20 cellular contexts compared by ENCODE assay signal in genomic region chr2:75680402-75680801, GRCh38.
"Had no signal": no experiment of that assay in that cellular context is flagged by ENCODE, and none has a peak within 500 bp of the region (broad histone marks: within the 10 kb centered on the region; RNA-seq: fewer than 3 reads in every experiment).

No MANE protein-coding gene starts in this region.

- H3K27ac Mint-ChIP-seq: activated naive CD8-positive, alpha-beta T cell treated with anti-CD3 and anti-CD28 coated beads, Interleukin-2, amount 50 U/mL, for 24 hours; activated T-cell treated with anti-CD3 and anti-CD28 coated beads, Interleukin-2, amount 50 U/mL, for 24 hours; natural killer cell treated with Interleukin-12 subunit alpha and Interleukin-12 subunit beta and Interleukin-15 and Interleukin-18, amount 100 ng/mL, for 72 hours had no signal

- ATAC-seq: activated naive CD8-positive, alpha-beta T cell treated with anti-CD3 and anti-CD28 coated beads, Interleukin-2, amount 50 U/mL, for 24 hours; left lobe of liver; natural killer cell treated with Interleukin-12 subunit alpha and Interleukin-12 subunit beta and Interleukin-15 and Interleukin-18, amount 100 ng/mL, for 72 hours had no signal

- H3K4me3 Mint-ChIP-seq: activated naive CD8-positive, alpha-beta T cell treated with anti-CD3 and anti-CD28 coated beads, Interleukin-2, amount 50 U/mL, for 24 hours; activated T-cell treated with anti-CD3 and anti-CD28 coated beads, Interleukin-2, amount 50 U/mL, for 24 hours; natural killer cell treated with Interleukin-12 subunit alpha and Interleukin-12 subunit beta and Interleukin-15 and Interleukin-18, amount 100 ng/mL, for 72 hours had no signal

- H3K27me3 ChIP-seq: heart left ventricle, right atrium auricular region, tibial nerve, uterus had no signal

- DNase-seq: activated CD4-positive, alpha-beta T cell treated with anti-CD3 and anti-CD28 coated beads, Interleukin-2, amount 50 U/mL, for 48 hours; activated gamma-delta T cell treated with Interleukin-2 at 50 U/mL for 16 hours; activated naive CD8-positive, alpha-beta T cell treated with anti-CD3 and anti-CD28 coated beads, Interleukin-2, amount 50 U/mL, for 24 hours; activated T-cell treated with anti-CD3 and anti-CD28 coated beads, Interleukin-2, amount 50 U/mL, for 24 hours; aorta; cerebellar nuclear complex; effector memory CD4-positive, alpha-beta T cell; heart left ventricle; mammary epithelial cell; nucleus accumbens; stimulated activated CD4-positive, alpha-beta T cell treated with anti-CD3 and anti-CD28 coated beads, Interleukin-2, amount 100 ng/mL, for 48 hours; stimulated activated naive CD4-positive, alpha-beta T cell treated with Interleukin-2 at 50 U/mL for 16 hours; substantia nigra; T-helper 9 cell; uterus had no signal

- H3K36me3 ChIP-seq: uterus had no signal

- H3K27ac ChIP-seq: right atrium auricular region, tibial nerve, uterus had no signal

- FAIRE-seq: frontal cortex had no signal

- H3K27me3 Mint-ChIP-seq: activated naive CD8-positive, alpha-beta T cell treated with anti-CD3 and anti-CD28 coated beads, Interleukin-2, amount 50 U/mL, for 24 hours; activated T-cell treated with anti-CD3 and anti-CD28 coated beads, Interleukin-2, amount 50 U/mL, for 24 hours; natural killer cell treated with Interleukin-12 subunit alpha and Interleukin-12 subunit beta and Interleukin-15 and Interleukin-18, amount 100 ng/mL, for 72 hours had no signal

- H3K4me3 ChIP-seq: heart left ventricle, right atrium auricular region, tibial nerve, uterus had no signal

- H3K4me1 ChIP-seq: right atrium auricular region, uterus had no signal

- H3K9me3 Mint-ChIP-seq: activated naive CD8-positive, alpha-beta T cell treated with anti-CD3 and anti-CD28 coated beads, Interleukin-2, amount 50 U/mL, for 24 hours; activated T-cell treated with anti-CD3 and anti-CD28 coated beads, Interleukin-2, amount 50 U/mL, for 24 hours; natural killer cell treated with Interleukin-12 subunit alpha and Interleukin-12 subunit beta and Interleukin-15 and Interleukin-18, amount 100 ng/mL, for 72 hours had no signal

- H3K9me3 ChIP-seq: heart left ventricle, right atrium auricular region, uterus had no signal
